ENCODE assay signal across 18 cellular contexts in genomic region chr6:122008105-122009100, GRCh38.
DNase-seq lines count a peak whose midpoint lies in the region; ATAC-seq and TF ChIP-seq lines count a peak whose summit lies in the region.
"Had no signal": no experiment of that assay in that cellular context is flagged by ENCODE, and none has a peak within 500 bp of the region (broad histone marks: within the 10 kb centered on the region; RNA-seq: fewer than 3 reads in every experiment).

No MANE protein-coding gene starts in this region.

- no peak overlapping the region for H3K14ac ChIP-seq in H9 (ENCODE audit: insufficient read depth, low read length)

- H3K4me3 Mint-ChIP-seq in H9 (no peak overlapping the region), brain (peak overlapping the region in 1 of 5 experiments; percentile 51), Caco-2 (ENCODE audit: unreplicated experiment) (no peak overlapping the region)
- H3K4me3 Mint-ChIP-seq: activated CD4-positive, alpha-beta memory T cell treated with anti-CD3 and anti-CD28 coated beads for 36 hours; mesothelial cell of epicardium had no signal

- no peak overlapping the region for H2BK20ac ChIP-seq in H9 (ENCODE audit: low read depth, low read length, poor library complexity, severe bottlenecking)

- H3K27me3 Mint-ChIP-seq in H9 (ENCODE audit: low read depth): no peaks in the 10 kb centered on the region
- peaks cover 2% of the 10 kb centered on the region for H3K27me3 Mint-ChIP-seq in brain
- H3K27me3 Mint-ChIP-seq in Caco-2 (ENCODE audit: insufficient read depth, unreplicated experiment): no peaks in the 10 kb centered on the region
- H3K27me3 Mint-ChIP-seq: activated CD4-positive, alpha-beta memory T cell treated with anti-CD3 and anti-CD28 coated beads for 36 hours had no signal

- H3K23ac ChIP-seq in H9 (ENCODE audit: insufficient read length, low read depth, low read length): no peak overlapping the region

- no peak overlapping the region for H4K5ac ChIP-seq in H9 (ENCODE audit: insufficient read length, low read depth, low read length)

- peaks cover 35 to 40% of the 10 kb centered on the region in 2 experiments for H3K4me1 Mint-ChIP-seq in H9
- H3K4me1 Mint-ChIP-seq in brain: peaks cover 26% of the 10 kb centered on the region
- no peaks in the 10 kb centered on the region for H3K4me1 Mint-ChIP-seq in Caco-2 (ENCODE audit: low read depth, unreplicated experiment)

- H3T11ph ChIP-seq in H9 (ENCODE audit: low read length): no peak overlapping the region

- H3K79me1 ChIP-seq in H9 (ENCODE audit: insufficient read depth, low read depth, low read length, poor library complexity, severe bottlenecking): no peaks in the 10 kb centered on the region

- H3K27ac Mint-ChIP-seq in H9 (peak overlapping the region; percentile 85 to 96 (median 87)), brain (peak overlapping the region in 3 of 5 experiments; percentile 13 to 88 (median 30)), Caco-2 (ENCODE audit: unreplicated experiment) (no peak overlapping the region)
- H3K27ac Mint-ChIP-seq: activated CD4-positive, alpha-beta memory T cell treated with anti-CD3 and anti-CD28 coated beads for 36 hours had no signal

- no peaks in the 10 kb centered on the region for H3K9me3 ChIP-seq in H9 (ENCODE audit: control insufficient read depth, low read depth, low read length)
- no peaks in the 10 kb centered on the region for H3K9me3 ChIP-seq in right atrium auricular region
- no peaks in the 10 kb centered on the region for H3K9me3 ChIP-seq in Caco-2
- H3K9me3 ChIP-seq: ascending aorta had no signal

- no peak overlapping the region for H3K9ac ChIP-seq in H9 (ENCODE audit: extremely low read depth, insufficient read length, low read length)

- H3K4ac ChIP-seq in H9 (ENCODE audit: low read depth, low read length): no peak overlapping the region

- POLR2A ChIA-PET in Caco-2 (lab: Charles Lee): no interaction called here

- no peaks in the 10 kb centered on the region for H3K27me3 ChIP-seq in H9 (ENCODE audit: insufficient read depth, low read length)
- H3K27me3 ChIP-seq in right atrium auricular region: no peaks in the 10 kb centered on the region
- H3K27me3 ChIP-seq in Caco-2 (replicated peaks; ENCODE audit: control insufficient read depth, insufficient read depth, low read length): no peaks in the 10 kb centered on the region
- H3K27me3 ChIP-seq: ascending aorta had no signal

- H3K36me3 ChIP-seq in right atrium auricular region (no peaks in the 10 kb centered on the region), Caco-2 (ENCODE audit: control insufficient read depth, insufficient read depth, low read length) (no peaks in the 10 kb centered on the region)
- H3K36me3 ChIP-seq: ascending aorta had no signal

- H2BK12ac ChIP-seq in H9 (ENCODE audit: insufficient read length, low read depth, low read length): no peak overlapping the region

- H2AK5ac ChIP-seq in H9 (ENCODE audit: insufficient read length, low read length): no peak overlapping the region

- CTCF ChIA-PET in Caco-2 (lab: Charles Lee): no interaction called here

- H3K18ac ChIP-seq in H9 (ENCODE audit: insufficient read length, low read depth, low read length): no peak overlapping the region

- no peak overlapping the region for H3K56ac ChIP-seq in H9 (ENCODE audit: insufficient read length, low read depth, low read length)

- H2AFZ ChIP-seq in H9 (ENCODE audit: low read length): no peak overlapping the region

- H3K36me3 Mint-ChIP-seq in H9 (ENCODE audit: insufficient read depth in 1 of 3, low read depth in 3 of 3) (peaks cover 0 to 6% (median 3%) of the 10 kb centered on the region in 3 experiments; a peak in 2 of 7 replicates), brain (no peaks in the 10 kb centered on the region), Caco-2 (ENCODE audit: insufficient read depth, unreplicated experiment) (no peaks in the 10 kb centered on the region)
- H3K36me3 Mint-ChIP-seq: activated CD4-positive, alpha-beta memory T cell treated with anti-CD3 and anti-CD28 coated beads for 36 hours; mesothelial cell of epicardium had no signal

- H2BK120ac ChIP-seq in H9 (ENCODE audit: low read depth, low read length, poor library complexity, severe bottlenecking): no peak overlapping the region

- no TSS peak for BruUV-seq in Caco-2 (replicated peaks; lab: Mats Ljungman, UMichigan)

- no peaks in the 10 kb centered on the region for H3K23me2 ChIP-seq in H9 (ENCODE audit: insufficient read length, low read depth, low read length, poor library complexity, severe bottlenecking)

- ATAC-seq in HG03342 (IDR thresholded peaks at IDR 0.05; ENCODE audit: unreplicated experiment): no peak
- ATAC-seq: stimulated activated naive CD8-positive, alpha-beta T cell treated with anti-CD3 and anti-CD28 coated beads, Interleukin-15, Interleukin-2, amounts not matched to agents 100 U/mL and 50 U/mL, for 24 hours had no signal

- no peak overlapping the region for H4K91ac ChIP-seq in H9 (ENCODE audit: insufficient read length, low read depth, low read length)

- H3K4me1 ChIP-seq in H9 (ENCODE audit: insufficient read depth, low read length) (peaks cover 7% of the 10 kb centered on the region; the same call in 1 of the 2 replicates), right atrium auricular region (peaks cover 0 to 4% of the 10 kb centered on the region in 2 donors), Caco-2 (peaks cover 4% of the 10 kb centered on the region; the same call in 1 of the 2 replicates)
- H3K4me1 ChIP-seq: ascending aorta had no signal

- WGBS in H9 (ENCODE audit: extremely low coverage, insufficient read length, low lambda C conversion rate): no CpG with 5 or more reads among the region's 6 CpGs

- no peak for TF ChIP-seq CTCF in H9 (conservative IDR thresholded peaks at IDR 0.05)
- no peak for TF ChIP-seq CTCF in brain (conservative IDR thresholded peaks at IDR 0.05)
- no peak for TF ChIP-seq CTCF in right atrium auricular region (IDR thresholded peaks at IDR 0.05)
- TF ChIP-seq CTCF in Caco-2 (IDR thresholded peaks at IDR 0.05; ENCODE audit: insufficient read depth in 1 of 2, low read depth in 1 of 2, low read length in 1 of 2, severe bottlenecking in 1 of 2, unreplicated experiment in 1 of 2): no peak

- H2BK5ac ChIP-seq in H9 (ENCODE audit: insufficient read length, low read length): no peak overlapping the region

- no peak for DNase-seq in H9
- DNase-seq in right atrium auricular region (ENCODE audit: low spot score): peak; percentile 59
- DNase-seq in smooth muscle cell of the brain vasculature (ENCODE audit: low read depth, low spot score): peak; percentile 62
- no peak for DNase-seq in Caco-2
- DNase-seq in globus pallidus (ENCODE audit: low spot score): no peak
- no peak for DNase-seq in NCI-H748 (lab: John Stamatoyannopoulos, UW; ENCODE audit: unreplicated experiment)
- DNase-seq: activated CD4-positive, alpha-beta memory T cell treated with anti-CD3 and anti-CD28 coated beads for 36 hours; activated effector memory CD4-positive, alpha-beta T cell treated with anti-CD3 and anti-CD28 coated beads, Interleukin-2, amount 50 U/mL, for 16 hours; C1 segment of cervical spinal cord; DMS153; effector CD4-positive, alpha-beta T cell; KBM-7; NCI-H2227 treated with DMSO at 0.1 percent for 48 hours; stimulated activated naive CD8-positive, alpha-beta T cell treated with anti-CD3 and anti-CD28 coated beads, Interleukin-15, Interleukin-2, amounts not matched to agents 100 U/mL and 50 U/mL, for 24 hours had no signal

- H2BK15ac ChIP-seq in H9 (ENCODE audit: low read depth, low read length): no peak overlapping the region

- H3K4me3 ChIP-seq in right atrium auricular region (no peak overlapping the region), Caco-2 (ENCODE audit: low read depth, low read length) (no peak overlapping the region)
- H3K4me3 ChIP-seq: ascending aorta had no signal

- intact Hi-C loops in Caco-2 (cut with micrococcal nuclease; ENCODE audit: unreplicated experiment): no loop called here

- no peaks in the 10 kb centered on the region for H3K79me2 ChIP-seq in H9 (ENCODE audit: insufficient read depth, low read length)

- no peaks in the 10 kb centered on the region for H4K20me1 ChIP-seq in H9 (ENCODE audit: control insufficient read depth, insufficient read depth, insufficient read length)

- H3K4me2 ChIP-seq in H9 (ENCODE audit: insufficient read depth, insufficient read length, low read length): no peak overlapping the region

- no peaks in the 10 kb centered on the region; a peak in 1 of 5 replicates for H3K9me3 Mint-ChIP-seq in H9
- H3K9me3 Mint-ChIP-seq in brain: peaks cover 0 to 4% (median 0%) of the 10 kb centered on the region in 5 experiments
- H3K9me3 Mint-ChIP-seq in Caco-2 (ENCODE audit: unreplicated experiment): no peaks in the 10 kb centered on the region
- H3K9me3 Mint-ChIP-seq: activated CD4-positive, alpha-beta memory T cell treated with anti-CD3 and anti-CD28 coated beads for 36 hours had no signal

- H4K8ac ChIP-seq in H9 (replicated peaks; ENCODE audit: insufficient read length, low read depth, low read length): no peak overlapping the region

- H3K27ac ChIP-seq in H9 (ENCODE audit: insufficient read length, low read depth, low read length) (peak overlapping the region; percentile 53), right atrium auricular region (peak overlapping the region; percentile 18 to 80)
- H3K27ac ChIP-seq: ascending aorta had no signal

Comparison
In these comparisons a context has a peak if more than half of its experiments do, and no peak if none do; other contexts are left out.
1. DNase-seq: peak in right atrium auricular region (single experiment) and smooth muscle cell of the brain vasculature (single experiment); none in H9 (single experiment), Caco-2 (0 of 2), globus pallidus (single experiment) and NCI-H748 (single experiment).